Comparison of ENCODE assay signal across 8 cellular contexts in the genomic region with DNA sequence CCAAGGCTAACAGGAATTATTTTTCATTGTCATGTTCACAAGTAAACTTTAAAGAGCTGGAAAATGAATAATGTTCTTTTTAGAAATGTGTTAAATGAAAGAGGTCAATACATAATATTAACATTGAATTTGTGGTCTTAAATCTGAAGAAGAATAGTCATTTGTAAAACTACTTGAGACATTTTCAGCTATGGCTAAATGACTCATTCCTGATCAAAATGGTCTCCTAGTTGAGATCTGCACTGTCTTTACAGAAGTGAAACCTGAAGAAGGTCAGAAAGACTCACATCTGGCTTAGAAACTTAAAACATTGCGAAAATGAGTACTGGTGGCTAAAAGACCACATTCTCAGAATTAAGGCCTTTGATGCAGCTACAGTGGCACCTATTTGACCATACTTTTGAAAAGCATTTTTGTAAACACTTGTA. TPM values are rescaled to one million over a fixed set of nuclear protein-coding genes. Genes with fewer than 3 reads are reported as not detected.
A peak's percentile ranks its signal among the peaks of the same experiment; 100 is the strongest.
DNase-seq lines count a peak whose midpoint lies in the region; ATAC-seq and TF ChIP-seq lines count a peak whose summit lies in the region.

No MANE protein-coding gene starts in this region.

- TF ChIP-seq CTCF in OCI-LY1 (IDR thresholded peaks at IDR 0.05; ENCODE audit: low read length) (no peak), brain microvascular endothelial cell (IDR thresholded peaks at IDR 0.05; ENCODE audit: low read depth, low read length, missing control alignments) (no peak), dorsolateral prefrontal cortex (IDR thresholded peaks at IDR 0.05 in 54 of 56, conservative IDR thresholded peaks at IDR 0.05 in 2 of 56; ENCODE audit: low read depth in 1 of 56, partially characterized antibody in 56 of 56) (no peak)

- peaks cover 36% of the 10 kb centered on the region for H3K79me2 ChIP-seq in OCI-LY1 (ENCODE audit: insufficient read depth, low read length)

- H3K36me3 Mint-ChIP-seq in naive thymus-derived CD8-positive, alpha-beta T cell: peaks cover 44 to 86% (median 77%) of the 10 kb centered on the region in 3 donors

- POLR2A ChIA-PET in naive thymus-derived CD8-positive, alpha-beta T cell (lab: Charles Lee): interaction anchor here (0.6 kb wide), 1 partner anchor 35 kb away, joined by 4 read pairs; no protein-coding TSS in a partner anchor

- peak overlapping the region; percentile 42 for H3K9ac ChIP-seq in OCI-LY1 (ENCODE audit: low read length)

- no peak for DNase-seq in naive thymus-derived CD8-positive, alpha-beta T cell
- no peak for DNase-seq in middle frontal gyrus (ENCODE audit: extremely low spot score, low spot score)
- DNase-seq in iPS-NIHi7 (ENCODE audit: extremely low spot score): no peak
- DNase-seq in brain microvascular endothelial cell: no peak
- no peak for DNase-seq in dorsolateral prefrontal cortex

- H3K4me1 ChIP-seq in OCI-LY1 (ENCODE audit: insufficient read depth, low read length, severe bottlenecking): peaks cover 68% of the 10 kb centered on the region

- H3K27ac Mint-ChIP-seq in naive thymus-derived CD8-positive, alpha-beta T cell: peak overlapping the region in 8 of 10 donors; percentile 2 to 81 (median 70)

- no peaks in the 10 kb centered on the region; the same call in 1 of the 2 replicates for H3K9me3 ChIP-seq in OCI-LY1 (ENCODE audit: low read length)

- peak overlapping the region; percentile 44 for H3K4me3 ChIP-seq in OCI-LY1 (ENCODE audit: low read depth, low read length, poor library complexity, severe bottlenecking)
- no peak overlapping the region for H3K4me3 ChIP-seq in brain microvascular endothelial cell (ENCODE audit: low read depth, low read length)
- H3K4me3 ChIP-seq in dorsolateral prefrontal cortex: peak overlapping the region in 1 of 59 donors; percentile 14

- peak overlapping the region; percentile 80 for H3K27ac ChIP-seq in OCI-LY1 (ENCODE audit: low read depth, low read length, poor library complexity, severe bottlenecking)
- no peak overlapping the region for H3K27ac ChIP-seq in brain microvascular endothelial cell
- no peak overlapping the region for H3K27ac ChIP-seq in dorsolateral prefrontal cortex

- intact Hi-C loops in dorsolateral prefrontal cortex (cut with DNase I): no loop called here

- peaks cover 79% of the 10 kb centered on the region for H3K36me3 ChIP-seq in OCI-LY1 (ENCODE audit: insufficient read depth, low read length)
- H3K36me3 ChIP-seq in brain microvascular endothelial cell (replicated peaks): no peaks in the 10 kb centered on the region

- H3K27me3 Mint-ChIP-seq in naive thymus-derived CD8-positive, alpha-beta T cell: no peaks in the 10 kb centered on the region

- no peaks in the 10 kb centered on the region for H3K9me2 ChIP-seq in OCI-LY1 (ENCODE audit: low read depth, low read length)

- H4K20me1 ChIP-seq in OCI-LY1 (ENCODE audit: insufficient read depth, low read length): no peaks in the 10 kb centered on the region

- peak overlapping the region; percentile 26 to 79 (median 60) for H3K4me3 Mint-ChIP-seq in naive thymus-derived CD8-positive, alpha-beta T cell

- H3K9me3 Mint-ChIP-seq in naive thymus-derived CD8-positive, alpha-beta T cell: peaks cover 0 to 15% (median 4%) of the 10 kb centered on the region in 9 donors

- peak overlapping the region; percentile 71 for H3K4me2 ChIP-seq in OCI-LY1 (ENCODE audit: low read length)

- no peaks in the 10 kb centered on the region for H3K27me3 ChIP-seq in OCI-LY1 (ENCODE audit: insufficient read depth, low read length)
- no peaks in the 10 kb centered on the region for H3K27me3 ChIP-seq in brain microvascular endothelial cell (replicated peaks)
- no peaks in the 10 kb centered on the region for H3K27me3 ChIP-seq in dorsolateral prefrontal cortex

- no peak overlapping the region for H2AFZ ChIP-seq in OCI-LY1 (ENCODE audit: low read length)

- ATAC-seq in GM18873 (IDR thresholded peaks at IDR 0.05; ENCODE audit: low FRiP score, unreplicated experiment): peak; percentile 95
- peak; percentile 86 for ATAC-seq in HG02763 (IDR thresholded peaks at IDR 0.05; ENCODE audit: unreplicated experiment)
- ATAC-seq in naive thymus-derived CD8-positive, alpha-beta T cell: peak; percentile 37 to 54

- no peaks in the 10 kb centered on the region for H3F3A ChIP-seq in OCI-LY1 (ENCODE audit: insufficient read depth, low read length)

- in situ Hi-C loops in brain microvascular endothelial cell (cut with HindIII; ENCODE audit: low pct_ligation_motif_present, low sequenced_read_pairs): no loop called here

- H3K4me1 Mint-ChIP-seq in naive thymus-derived CD8-positive, alpha-beta T cell: peaks cover 29 to 84% (median 78%) of the 10 kb centered on the region in 4 donors

RNA-seq across cellular contexts. Expression of gene PIK3CG, which starts 5.9 kb away (rescaled TPM):
- total RNA-seq in naive thymus-derived CD8-positive, alpha-beta T cell: 10 to 100 TPM; 32.9 to 34.4 TPM
- 10 to 100 TPM; 18.3 to 23.0 (median 19.5) TPM for polyA plus RNA-seq in naive thymus-derived CD8-positive, alpha-beta T cell
- total RNA-seq in dorsolateral prefrontal cortex: 1 to 10 TPM in 117 of 120 experiments, under 1 TPM in 3; 0.63 to 6.6 (median 2.7) TPM

Comparison
In these comparisons a context has a peak if more than half of its experiments do, and no peak if none do; other contexts are left out.
1. RNA of gene PIK3CG, which starts 5.9 kb away (total RNA-seq): 32.9 to 34.4 TPM in naive thymus-derived CD8-positive, alpha-beta T cell; 0.63 to 6.6 TPM in dorsolateral prefrontal cortex; every median in the first group is over 4 times any median in the second.
2. Peak in every context shown above with its lines, with median percentiles within 50 percentile points of each other: ATAC-seq.